In the genomic region with DNA sequence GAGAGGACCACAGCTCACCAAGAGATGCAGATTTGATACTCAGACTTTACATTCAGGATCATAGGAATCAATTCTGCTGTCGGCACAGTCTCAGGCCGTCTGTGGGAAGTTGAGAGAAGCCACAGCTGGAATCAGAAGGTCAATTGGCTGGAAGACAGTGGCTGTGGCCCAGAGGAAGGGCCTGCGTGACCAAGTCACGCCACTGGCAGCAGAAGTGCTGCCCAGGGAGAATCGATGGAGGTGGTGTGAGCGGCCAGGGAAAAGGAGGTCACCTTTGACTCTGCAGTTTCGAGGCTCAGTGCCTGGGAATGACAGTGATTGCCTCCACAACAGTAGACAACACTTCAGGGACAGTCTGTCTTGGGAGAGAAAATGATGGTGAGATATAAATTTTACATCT, we compare ENCODE assay signal across 7 cellular contexts.
DNase-seq lines count a peak whose midpoint lies in the region; ATAC-seq and TF ChIP-seq lines count a peak whose summit lies in the region.
"Not testable (repeated sequence)": the region's sequence is repeated elsewhere in the genome, so short reads cannot be mapped to it uniquely, and the experiment has no call there.

No MANE protein-coding gene starts in this region.

- peaks cover under 1 to 34% (median 16%) of the 10 kb centered on the region in 3 donors for H3K36me3 Mint-ChIP-seq in CD8-positive, alpha-beta memory T cell
- H3K36me3 Mint-ChIP-seq in activated T-cell treated with anti-CD3 and anti-CD28 coated beads, Interleukin-2, amount 50 U/mL, for 72 hours (ENCODE audit: insufficient read depth in 2 of 2) = not testable (repeated sequence)
- peaks cover 23% of the 10 kb centered on the region for H3K36me3 Mint-ChIP-seq in effector memory CD8-positive, alpha-beta T cell (ENCODE audit: insufficient read depth)
- H3K36me3 Mint-ChIP-seq in memory B cell (peaks cover 26% of the 10 kb centered on the region), nephron progenitor cell (ENCODE audit: low read depth) (peaks cover 24% of the 10 kb centered on the region)

- not testable (repeated sequence) for H3K4me3 ChIP-seq in CD8-positive, alpha-beta memory T cell (ENCODE audit: low read length); left ventricle myocardium inferior; gastrocnemius medialis

- POLR2A ChIA-PET in CD8-positive, alpha-beta memory T cell (lab: Charles Lee) = not testable (repeated sequence)

- not testable (repeated sequence) for ATAC-seq in activated T-cell treated with anti-CD3 and anti-CD28 coated beads, Interleukin-2, amount 50 U/mL, for 72 hours (replicated peaks in 1 of 2); effector memory CD8-positive, alpha-beta T cell (replicated peaks); memory B cell (ENCODE audit: low read depth)
- peak; percentile 33 to 71 for ATAC-seq in gastrocnemius medialis

- not testable (repeated sequence) for H3K4me1 Mint-ChIP-seq in CD8-positive, alpha-beta memory T cell; activated T-cell treated with anti-CD3 and anti-CD28 coated beads, Interleukin-2, amount 50 U/mL, for 72 hours (ENCODE audit: low read depth); effector memory CD8-positive, alpha-beta T cell (ENCODE audit: low read depth in 2 of 2); memory B cell
- H3K4me1 Mint-ChIP-seq in nephron progenitor cell = peaks cover 26% of the 10 kb centered on the region

- TF ChIP-seq CTCF in left ventricle myocardium inferior (IDR thresholded peaks at IDR 0.05; ENCODE audit: borderline replicate concordance); nephron progenitor cell (IDR thresholded peaks at IDR 0.05); gastrocnemius medialis (IDR thresholded peaks at IDR 0.05 in 4 of 5, conservative IDR thresholded peaks at IDR 0.05 in 1 of 5): not testable (repeated sequence)

- H3K9me3 Mint-ChIP-seq in CD8-positive, alpha-beta memory T cell; activated T-cell treated with anti-CD3 and anti-CD28 coated beads, Interleukin-2, amount 50 U/mL, for 72 hours; effector memory CD8-positive, alpha-beta T cell; memory B cell; nephron progenitor cell: not testable (repeated sequence)

- not testable (repeated sequence) for H3K9me3 ChIP-seq in CD8-positive, alpha-beta memory T cell (ENCODE audit: low read length); left ventricle myocardium inferior (replicated peaks); gastrocnemius medialis

- H3K27me3 ChIP-seq in CD8-positive, alpha-beta memory T cell (ENCODE audit: insufficient read depth, low read length, poor library complexity, severe bottlenecking); left ventricle myocardium inferior (ENCODE audit: low read depth); gastrocnemius medialis: not testable (repeated sequence)

- CTCF ChIA-PET in CD8-positive, alpha-beta memory T cell (lab: Charles Lee) = not testable (repeated sequence)

- not testable (repeated sequence) for H3K36me3 ChIP-seq in CD8-positive, alpha-beta memory T cell (ENCODE audit: insufficient read depth, low read length); left ventricle myocardium inferior; gastrocnemius medialis

- not testable (repeated sequence) for TF ChIP-seq POLR2A in gastrocnemius medialis (IDR thresholded peaks at IDR 0.05)

- peak overlapping the region in 5 of 8 donors; percentile 27 to 85 (median 52) for H3K27ac Mint-ChIP-seq in CD8-positive, alpha-beta memory T cell
- peak overlapping the region; percentile 41 for H3K27ac Mint-ChIP-seq in activated T-cell treated with anti-CD3 and anti-CD28 coated beads, Interleukin-2, amount 50 U/mL, for 72 hours
- H3K27ac Mint-ChIP-seq in effector memory CD8-positive, alpha-beta T cell = peak overlapping the region; percentile 49 to 86
- H3K27ac Mint-ChIP-seq in memory B cell (peak overlapping the region; percentile 73), nephron progenitor cell (peak overlapping the region; percentile 88)

- H3K27me3 Mint-ChIP-seq in CD8-positive, alpha-beta memory T cell; activated T-cell treated with anti-CD3 and anti-CD28 coated beads, Interleukin-2, amount 50 U/mL, for 72 hours (ENCODE audit: low read depth); effector memory CD8-positive, alpha-beta T cell; memory B cell; nephron progenitor cell (ENCODE audit: low read depth, poor library complexity): not testable (repeated sequence)

- not testable (repeated sequence) for H3K27ac ChIP-seq in CD8-positive, alpha-beta memory T cell (ENCODE audit: low read depth, low read length)
- H3K27ac ChIP-seq in left ventricle myocardium inferior (replicated peaks) = peak overlapping the region; percentile 47
- H3K27ac ChIP-seq in gastrocnemius medialis = peak overlapping the region in 3 of 4 donors; percentile 34 to 78 (median 40)

- not testable (repeated sequence) for H3K4me3 Mint-ChIP-seq in CD8-positive, alpha-beta memory T cell; activated T-cell treated with anti-CD3 and anti-CD28 coated beads, Interleukin-2, amount 50 U/mL, for 72 hours; effector memory CD8-positive, alpha-beta T cell; memory B cell; nephron progenitor cell

- H3K4me1 ChIP-seq in CD8-positive, alpha-beta memory T cell (ENCODE audit: insufficient read depth, low read length); left ventricle myocardium inferior: not testable (repeated sequence)
- peaks cover 8 to 11% of the 10 kb centered on the region in 2 donors for H3K4me1 ChIP-seq in gastrocnemius medialis

- DNase-seq in CD8-positive, alpha-beta memory T cell; activated T-cell treated with anti-CD3 and anti-CD28 coated beads, Interleukin-2, amount 50 U/mL, for 72 hours; effector memory CD8-positive, alpha-beta T cell; left ventricle myocardium inferior; memory B cell (ENCODE audit: low spot score in 2 of 2); nephron progenitor cell: not testable (repeated sequence)
- DNase-seq in gastrocnemius medialis = peak in 1 of 2 donors; percentile 30

- intact Hi-C loops in left ventricle myocardium inferior (cut with micrococcal nuclease); gastrocnemius medialis (cut with DNase I; ENCODE audit: low total_unique reads): not testable (repeated sequence)

- in situ Hi-C loops in gastrocnemius medialis (cut with MboI; ENCODE audit: low sequenced_read_pairs in 4 of 4) = not testable (repeated sequence)
